In genomic region chr7:27167916-27168264, GRCh38 we compare ENCODE assay signal across 10 cellular contexts. TPM values are rescaled to one million over a fixed set of nuclear protein-coding genes. Genes with fewer than 3 reads are reported as not detected.
DNase-seq lines count a peak whose midpoint lies in the region; ATAC-seq lines count a peak whose summit lies in the region.
"Had no signal": no experiment of that assay in that cellular context is flagged by ENCODE, and none has a peak within 500 bp of the region (broad histone marks: within the 10 kb centered on the region; RNA-seq: fewer than 3 reads in every experiment).

No MANE protein-coding gene starts in this region.

- ATAC-seq in stimulated activated naive B cell treated with anti-CD40 and anti-IgM and Interleukin-4, amounts not matched to agents 10 μg/mL and 1 μg/mL and 100 μg/mL, for 72 hours (replicated peaks), result no peak
- ATAC-seq: esophagus mucosa had no signal

- no peaks in the 10 kb centered on the region for H3K9me3 Mint-ChIP-seq in T-helper 2 cell treated with Interferon-gamma antibody and Interleukin-4, amounts not matched to agents 5 μg/mL and 100 μg/mL, for 36 hours
- H3K9me3 Mint-ChIP-seq in stimulated activated naive B cell treated with anti-CD40 and anti-IgM and Interleukin-4, amounts not matched to agents 10 μg/mL and 1 μg/mL and 100 μg/mL, for 72 hours, result peaks cover 0 to 4% of the 10 kb centered on the region in 2 donors

- no peak overlapping the region for H3K4me3 Mint-ChIP-seq in T-helper 2 cell treated with Interferon-gamma antibody and Interleukin-4, amounts not matched to agents 5 μg/mL and 100 μg/mL, for 36 hours
- no peak overlapping the region for H3K4me3 Mint-ChIP-seq in stimulated activated naive B cell treated with anti-CD40 and anti-IgM and Interleukin-4, amounts not matched to agents 10 μg/mL and 1 μg/mL and 100 μg/mL, for 72 hours

- H3K4me1 Mint-ChIP-seq in T-helper 2 cell treated with Interferon-gamma antibody and Interleukin-4, amounts not matched to agents 5 μg/mL and 100 μg/mL, for 36 hours (ENCODE audit: low read depth), result peaks cover 5% of the 10 kb centered on the region
- peaks cover 27 to 32% of the 10 kb centered on the region in 2 donors for H3K4me1 Mint-ChIP-seq in stimulated activated naive B cell treated with anti-CD40 and anti-IgM and Interleukin-4, amounts not matched to agents 10 μg/mL and 1 μg/mL and 100 μg/mL, for 72 hours

- no peak for DNase-seq in T-helper 2 cell treated with Interferon-gamma antibody and Interleukin-4, amounts not matched to agents 5 μg/mL and 100 μg/mL, for 36 hours (ENCODE audit: low spot score)
- no peak for DNase-seq in T-helper 2 cell
- peak; percentile 46 for DNase-seq in NCI-H69 (lab: John Stamatoyannopoulos, UW)
- DNase-seq in glomerular visceral epithelial cell (ENCODE audit: extremely low spot score), result peak; percentile 33
- DNase-seq in stimulated activated naive B cell treated with anti-CD40 and anti-IgM and Interleukin-4, amounts not matched to agents 10 μg/mL and 1 μg/mL and 100 μg/mL, for 72 hours, result no peak
- DNase-seq in ureter (ENCODE audit: low spot score), result no peak
- no peak for DNase-seq in NOMO-1 (lab: John Stamatoyannopoulos, UW; ENCODE audit: unreplicated experiment in 2 of 2)
- no peak for DNase-seq in cortex of kidney (lab: John Stamatoyannopoulos, UW)

- H3K36me3 Mint-ChIP-seq in T-helper 2 cell treated with Interferon-gamma antibody and Interleukin-4, amounts not matched to agents 5 μg/mL and 100 μg/mL, for 36 hours (ENCODE audit: low read depth), result peaks cover 8% of the 10 kb centered on the region
- peaks cover 5 to 15% of the 10 kb centered on the region in 2 donors for H3K36me3 Mint-ChIP-seq in stimulated activated naive B cell treated with anti-CD40 and anti-IgM and Interleukin-4, amounts not matched to agents 10 μg/mL and 1 μg/mL and 100 μg/mL, for 72 hours

- H3K27me3 Mint-ChIP-seq in T-helper 2 cell treated with Interferon-gamma antibody and Interleukin-4, amounts not matched to agents 5 μg/mL and 100 μg/mL, for 36 hours (ENCODE audit: low read depth), result peaks cover 87% of the 10 kb centered on the region
- H3K27me3 Mint-ChIP-seq in stimulated activated naive B cell treated with anti-CD40 and anti-IgM and Interleukin-4, amounts not matched to agents 10 μg/mL and 1 μg/mL and 100 μg/mL, for 72 hours, result peaks cover 57 to 87% of the 10 kb centered on the region in 2 donors

- H3K27ac Mint-ChIP-seq in T-helper 2 cell treated with Interferon-gamma antibody and Interleukin-4, amounts not matched to agents 5 μg/mL and 100 μg/mL, for 36 hours, result peak overlapping the region; percentile 41
- peak overlapping the region; percentile 20 for H3K27ac Mint-ChIP-seq in stimulated activated naive B cell treated with anti-CD40 and anti-IgM and Interleukin-4, amounts not matched to agents 10 μg/mL and 1 μg/mL and 100 μg/mL, for 72 hours

RNA-seq across cellular contexts. Expression of gene HOXA9, which starts 2.6 kb away (rescaled TPM):
- total RNA-seq in ureter, result 7.4 TPM
- total RNA-seq: ascending aorta had no signal

RNA-seq across cellular contexts. Expression of gene HOXA10, which starts 6.2 kb away (rescaled TPM):
- total RNA-seq in ureter, result 15.3 TPM
- total RNA-seq: ascending aorta had no signal

RNA-seq across cellular contexts. Expression of gene HOXA7, which starts 11.4 kb away (rescaled TPM):
- 6.3 TPM for total RNA-seq in ureter

RNA-seq across cellular contexts. Expression of gene HOXA3, which starts 15.5 kb away (rescaled TPM):
- total RNA-seq in ureter, result 16.0 TPM

RNA-seq across cellular contexts. Expression of gene HOXA11, which starts 17.1 kb away (rescaled TPM):
- total RNA-seq in ureter, result 16.6 TPM
- total RNA-seq: ascending aorta, esophagus mucosa had no signal

Comparison
In these comparisons a context has a peak if more than half of its experiments do, and no peak if none do; other contexts are left out.
1. DNase-seq: peak in NCI-H69 (single experiment) and glomerular visceral epithelial cell (single experiment); none in T-helper 2 cell treated with Interferon-gamma antibody and Interleukin-4, amounts not matched to agents 5 μg/mL and 100 μg/mL, for 36 hours (single experiment), T-helper 2 cell (0 of 5), stimulated activated naive B cell treated with anti-CD40 and anti-IgM and Interleukin-4, amounts not matched to agents 10 μg/mL and 1 μg/mL and 100 μg/mL, for 72 hours (single experiment), ureter (single experiment), NOMO-1 (0 of 2) and cortex of kidney (single experiment).